In the genomic region with DNA sequence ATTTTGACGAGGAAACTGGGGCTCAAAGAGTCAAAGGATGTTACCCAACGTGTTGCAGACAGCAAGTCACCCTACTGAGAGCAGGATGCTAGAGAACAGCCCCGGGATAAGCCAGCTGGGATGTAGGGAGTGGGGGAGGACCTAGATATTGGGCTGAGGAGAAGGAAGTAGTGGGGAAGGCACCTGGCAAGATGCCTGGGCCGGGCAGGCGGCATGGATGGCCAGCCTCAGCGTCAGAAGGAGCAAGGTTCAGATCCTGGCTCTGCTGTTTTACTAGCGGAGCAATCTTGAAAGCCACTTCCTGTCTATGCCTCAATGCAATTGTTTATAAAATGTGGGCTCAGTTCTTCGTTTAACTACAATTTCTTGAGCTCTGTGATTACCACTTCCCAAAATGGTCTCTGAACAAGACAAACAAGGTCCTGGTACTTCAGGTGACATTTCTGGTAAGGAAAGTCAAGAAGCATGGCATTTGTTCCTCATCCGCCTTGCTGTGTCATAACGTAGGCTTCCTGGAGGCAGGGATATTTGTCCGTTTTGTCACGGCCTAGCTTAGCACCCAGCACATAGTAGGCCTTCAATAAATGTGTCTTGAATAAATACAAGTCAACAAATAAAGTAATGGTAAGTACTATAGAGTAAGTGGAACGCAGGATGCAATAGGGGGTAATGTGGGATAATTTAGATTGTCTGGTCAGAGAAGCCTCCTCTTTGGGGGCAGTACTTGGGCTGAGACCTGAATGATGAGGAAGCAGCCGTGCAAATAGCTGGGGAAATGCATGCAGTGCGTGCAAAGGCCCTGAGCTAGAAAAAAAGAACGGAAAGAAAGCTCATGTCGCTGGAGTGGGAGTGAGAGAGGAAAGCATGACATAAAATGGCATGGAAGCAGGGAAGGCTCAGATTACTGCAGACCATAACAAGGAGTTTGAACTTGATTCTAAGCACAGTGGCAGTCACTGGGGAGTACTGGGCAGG, we compare ENCODE assay signal across 17 cellular contexts.
A peak's percentile ranks its signal among the peaks of the same experiment; 100 is the strongest.
DNase-seq lines count a peak whose midpoint lies in the region; TF ChIP-seq lines count a peak whose summit lies in the region.
"Had no signal": no experiment of that assay in that cellular context is flagged by ENCODE, and none has a peak within 500 bp of the region (broad histone marks: within the 10 kb centered on the region; RNA-seq: fewer than 3 reads in every experiment).

No MANE protein-coding gene starts in this region.

- H3K4me2 ChIP-seq in osteoblast (ENCODE audit: insufficient read depth, low read length) = no peak overlapping the region
- no peak overlapping the region for H3K4me2 ChIP-seq in MM.1S (ENCODE audit: low read depth, low read length)

- H3K36me3 ChIP-seq in endodermal cell (ENCODE audit: control insufficient read depth, insufficient read depth, low read length) (peaks cover 8% of the 10 kb centered on the region), osteoblast (ENCODE audit: insufficient read depth, low read length) (no peaks in the 10 kb centered on the region), MM.1S (replicated peaks; ENCODE audit: insufficient read depth, low read length) (no peaks in the 10 kb centered on the region)
- H3K36me3 ChIP-seq: HAP-1 had no signal

- no peaks in the 10 kb centered on the region for H3K9me3 Mint-ChIP-seq in endodermal cell
- no peaks in the 10 kb centered on the region for H3K9me3 Mint-ChIP-seq in activated T-helper 2 cell treated with anti-CD3 and anti-CD28 coated beads, Interferon-gamma antibody, Interleukin-2, Interleukin-4, amounts not matched to agents 10 μg/mL and 5 μg/mL and 100 μg/mL, durations not matched to agents 14 hours and 24 hours and 36 hours

- H3K4me1 Mint-ChIP-seq in endodermal cell = peaks cover 17% of the 10 kb centered on the region
- H3K4me1 Mint-ChIP-seq in activated T-helper 2 cell treated with anti-CD3 and anti-CD28 coated beads, Interferon-gamma antibody, Interleukin-2, Interleukin-4, amounts not matched to agents 10 μg/mL and 5 μg/mL and 100 μg/mL, durations not matched to agents 14 hours and 24 hours and 36 hours (ENCODE audit: low read depth) = peaks cover 10% of the 10 kb centered on the region

- intact Hi-C loops in activated T-helper 2 cell treated with anti-CD3 and anti-CD28 coated beads, Interferon-gamma antibody, Interleukin-2, Interleukin-4, amounts not matched to agents 10 μg/mL and 5 μg/mL and 100 μg/mL, durations not matched to agents 14 hours and 24 hours and 36 hours (cut with micrococcal nuclease) = no loop called here

- H3K27me3 Mint-ChIP-seq in endodermal cell (ENCODE audit: insufficient read depth) = no peaks in the 10 kb centered on the region
- no peaks in the 10 kb centered on the region for H3K27me3 Mint-ChIP-seq in activated T-helper 2 cell treated with anti-CD3 and anti-CD28 coated beads, Interferon-gamma antibody, Interleukin-2, Interleukin-4, amounts not matched to agents 10 μg/mL and 5 μg/mL and 100 μg/mL, durations not matched to agents 14 hours and 24 hours and 36 hours (ENCODE audit: low read depth)

- DNase-seq in SIG-M5 treated with dmso at 0.1 percent for 504 hours (lab: John Stamatoyannopoulos, UW; ENCODE audit: unreplicated experiment) (peak; percentile 51), SIG-M5 (lab: John Stamatoyannopoulos, UW) (no peak), MV-4-11 (lab: John Stamatoyannopoulos, UW) (peak; percentile 56), endodermal cell (no peak), osteoblast (ENCODE audit: insufficient read length, low spot score, missing footprints) (peak; percentile 18), MM.1S (no peak), NCI-H187 treated with DMSO at 0.1 percent for 48 hours (lab: John Stamatoyannopoulos, UW) (no peak)
- no peak for DNase-seq in activated T-helper 2 cell treated with anti-CD3 and anti-CD28 coated beads, Interferon-gamma antibody, Interleukin-2, Interleukin-4, amounts not matched to agents 10 μg/mL and 5 μg/mL and 100 μg/mL, durations not matched to agents 14 hours and 24 hours and 36 hours (ENCODE audit: low spot score)
- DNase-seq: activated CD4-positive, CD25-positive, alpha-beta regulatory T cell; activated T-cell treated with anti-CD3 and anti-CD28 coated beads, Interleukin-2, amount 50 U/mL, for 48 hours; body of pancreas; COR-L47; effector memory CD4-positive, alpha-beta T cell; NCI-H1092 had no signal

- H3K27ac Mint-ChIP-seq in endodermal cell = peak overlapping the region; percentile 26
- H3K27ac Mint-ChIP-seq in activated T-helper 2 cell treated with anti-CD3 and anti-CD28 coated beads, Interferon-gamma antibody, Interleukin-2, Interleukin-4, amounts not matched to agents 10 μg/mL and 5 μg/mL and 100 μg/mL, durations not matched to agents 14 hours and 24 hours and 36 hours = no peak overlapping the region

- H3F3A ChIP-seq in MM.1S (ENCODE audit: insufficient read depth, low read length) = no peaks in the 10 kb centered on the region

- H3K9me2 ChIP-seq in MM.1S (replicated peaks; ENCODE audit: insufficient read depth, low read length) = no peaks in the 10 kb centered on the region

- H3K9me3 ChIP-seq in endodermal cell (ENCODE audit: control insufficient read depth, low read length) (no peaks in the 10 kb centered on the region), osteoblast (ENCODE audit: low read depth, low read length) (no peaks in the 10 kb centered on the region), MM.1S (replicated peaks; ENCODE audit: insufficient read depth, low read length) (no peaks in the 10 kb centered on the region)
- H3K9me3 ChIP-seq: body of pancreas, gastroesophageal sphincter, HAP-1, SJSA1 had no signal

- H3K79me2 ChIP-seq in osteoblast (ENCODE audit: insufficient read depth, low read length) (no peaks in the 10 kb centered on the region), MM.1S (ENCODE audit: low read length) (no peaks in the 10 kb centered on the region)

- no peak overlapping the region for H3K9ac ChIP-seq in endodermal cell (ENCODE audit: extremely low read depth, low read length, poor library complexity, severe bottlenecking)
- no peak overlapping the region for H3K9ac ChIP-seq in MM.1S (ENCODE audit: low read length)

- WGBS in endodermal cell (ENCODE audit: insufficient coverage in 1 of 2, insufficient read length in 1 of 2), 2 experiments = 90 to 96% methylated on average over 11 to 17 of the region's 17 CpGs

- H3K4me3 Mint-ChIP-seq in endodermal cell = no peak overlapping the region
- no peak overlapping the region for H3K4me3 Mint-ChIP-seq in activated T-helper 2 cell treated with anti-CD3 and anti-CD28 coated beads, Interferon-gamma antibody, Interleukin-2, Interleukin-4, amounts not matched to agents 10 μg/mL and 5 μg/mL and 100 μg/mL, durations not matched to agents 14 hours and 24 hours and 36 hours (ENCODE audit: low read depth)

- no peaks in the 10 kb centered on the region for H4K20me1 ChIP-seq in osteoblast (ENCODE audit: insufficient read depth, low read length)
- H4K20me1 ChIP-seq in MM.1S (ENCODE audit: insufficient read depth, low read length) = no peaks in the 10 kb centered on the region

- H3K4me3 ChIP-seq in endodermal cell (ENCODE audit: low read length) (no peak overlapping the region), osteoblast (ENCODE audit: insufficient read depth, low read length) (no peak overlapping the region), MM.1S (ENCODE audit: low read length) (no peak overlapping the region)
- H3K4me3 ChIP-seq: body of pancreas, gastroesophageal sphincter, HAP-1, SJSA1 had no signal

- H3K27me3 ChIP-seq in endodermal cell (ENCODE audit: control insufficient read depth, insufficient read depth, low read length, poor library complexity, severe bottlenecking) (no peaks in the 10 kb centered on the region), osteoblast (ENCODE audit: insufficient read depth, low read length) (no peaks in the 10 kb centered on the region), MM.1S (replicated peaks; ENCODE audit: insufficient read depth, low read length) (no peaks in the 10 kb centered on the region)
- H3K27me3 ChIP-seq: body of pancreas, gastroesophageal sphincter, SJSA1 had no signal

- H3K4me1 ChIP-seq in endodermal cell (ENCODE audit: control insufficient read depth, insufficient read depth, low read length) = peaks cover 3% of the 10 kb centered on the region
- H3K4me1 ChIP-seq in osteoblast (ENCODE audit: insufficient read depth, low read length) = peaks cover 5% of the 10 kb centered on the region
- no peaks in the 10 kb centered on the region for H3K4me1 ChIP-seq in MM.1S (ENCODE audit: low read length)
- H3K4me1 ChIP-seq: body of pancreas, gastroesophageal sphincter, HAP-1 had no signal

- peaks cover 29% of the 10 kb centered on the region for H3K36me3 Mint-ChIP-seq in endodermal cell (ENCODE audit: low read depth)
- H3K36me3 Mint-ChIP-seq in activated T-helper 2 cell treated with anti-CD3 and anti-CD28 coated beads, Interferon-gamma antibody, Interleukin-2, Interleukin-4, amounts not matched to agents 10 μg/mL and 5 μg/mL and 100 μg/mL, durations not matched to agents 14 hours and 24 hours and 36 hours (ENCODE audit: low read depth) = no peaks in the 10 kb centered on the region

- TF ChIP-seq CTCF in endodermal cell (conservative IDR thresholded peaks at IDR 0.05) (no peak), osteoblast (IDR thresholded peaks at IDR 0.05; ENCODE audit: extremely low read depth, low read depth, low read length) (no peak), MM.1S (IDR thresholded peaks at IDR 0.05; ENCODE audit: low read length) (no peak)

- H3K27ac ChIP-seq in endodermal cell (ENCODE audit: low read depth, low read length) = no peak overlapping the region
- H3K27ac ChIP-seq in osteoblast (ENCODE audit: low read depth, low read length) = no peak overlapping the region
- no peak overlapping the region for H3K27ac ChIP-seq in MM.1S (ENCODE audit: low read length)
- H3K27ac ChIP-seq: body of pancreas, gastroesophageal sphincter, SJSA1 had no signal

- H2AFZ ChIP-seq in osteoblast (ENCODE audit: low read length) (no peak overlapping the region), MM.1S (ENCODE audit: low read length) (no peak overlapping the region)

Comparison
In these comparisons a context has a peak if more than half of its experiments do, and no peak if none do; other contexts are left out.
1. DNase-seq: peak in SIG-M5 treated with dmso at 0.1 percent for 504 hours (single experiment), MV-4-11 (single experiment) and osteoblast (single experiment); none in SIG-M5 (single experiment), endodermal cell (single experiment), MM.1S (single experiment), NCI-H187 treated with DMSO at 0.1 percent for 48 hours (single experiment) and activated T-helper 2 cell treated with anti-CD3 and anti-CD28 coated beads, Interferon-gamma antibody, Interleukin-2, Interleukin-4, amounts not matched to agents 10 μg/mL and 5 μg/mL and 100 μg/mL, durations not matched to agents 14 hours and 24 hours and 36 hours (single experiment).